ENCODE assay signal across 19 cellular contexts in genomic region chrX:144849141-144849540, GRCh38.
"Had no signal": no experiment of that assay in that cellular context is flagged by ENCODE, and none has a peak within 500 bp of the region (broad histone marks: within the 10 kb centered on the region; RNA-seq: fewer than 3 reads in every experiment).

No MANE protein-coding gene starts in this region.

- DNase-seq: activated CD4-positive, alpha-beta T cell treated with anti-CD3 and anti-CD28 coated beads, Interleukin-2, amount 50 U/mL, for 48 hours; activated CD4-positive, CD25-positive, alpha-beta regulatory T cell treated with anti-CD3 and anti-CD28 coated beads, Interleukin-2, amount 50 U/mL, for 72 hours; activated CD8-positive, alpha-beta memory T cell treated with anti-CD3 and anti-CD28 coated beads, Interleukin-2, amount 10 ng/mL, durations not matched to agents 7 days and 5 days; activated naive CD4-positive, alpha-beta T cell treated with anti-CD3 and anti-CD28 coated beads for 36 hours; activated naive CD8-positive, alpha-beta T cell treated with anti-CD3 and anti-CD28 coated beads, Interleukin-2, amount 50 U/mL, for 24 hours; activated T-cell treated with anti-CD3 and anti-CD28 coated beads, Interleukin-2, amount 50 U/mL, for 1 hour; aorta; dermis blood vessel endothelial cell; effector memory CD8-positive, alpha-beta T cell; gastrocnemius medialis; heart left ventricle; left cardiac atrium; lower lobe of right lung; stimulated activated CD4-positive, alpha-beta T cell treated with anti-CD3 and anti-CD28 coated beads, Interleukin-4, amount 100 ng/mL, for 4 hours; stimulated activated CD8-positive, alpha-beta memory T cell treated with anti-CD3 and anti-CD28 coated beads, Interleukin-4, amount 100 ng/mL, for 48 hours; stimulated activated naive CD4-positive, alpha-beta T cell treated with Interleukin-2 at 50 U/mL for 16 hours; T1000 had no signal

- H3K4me2 ChIP-seq: smooth muscle cell had no signal

- H3K4me1 ChIP-seq: gastrocnemius medialis, heart left ventricle, lower lobe of right lung, suprapubic skin had no signal

- H3K36me3 ChIP-seq: gastrocnemius medialis, heart left ventricle, lower lobe of right lung, suprapubic skin had no signal

- H3K4me3 ChIP-seq: gastrocnemius medialis, heart left ventricle, lower lobe of right lung, smooth muscle cell, suprapubic skin had no signal

- H3K27me3 ChIP-seq: gastrocnemius medialis, heart left ventricle, suprapubic skin had no signal

- H3K9me3 ChIP-seq: gastrocnemius medialis, lower lobe of right lung, suprapubic skin had no signal

- H3K27ac ChIP-seq: gastrocnemius medialis, heart left ventricle, lower lobe of right lung, suprapubic skin had no signal
